1 cellular context compared by ENCODE assay signal in the genomic region with DNA sequence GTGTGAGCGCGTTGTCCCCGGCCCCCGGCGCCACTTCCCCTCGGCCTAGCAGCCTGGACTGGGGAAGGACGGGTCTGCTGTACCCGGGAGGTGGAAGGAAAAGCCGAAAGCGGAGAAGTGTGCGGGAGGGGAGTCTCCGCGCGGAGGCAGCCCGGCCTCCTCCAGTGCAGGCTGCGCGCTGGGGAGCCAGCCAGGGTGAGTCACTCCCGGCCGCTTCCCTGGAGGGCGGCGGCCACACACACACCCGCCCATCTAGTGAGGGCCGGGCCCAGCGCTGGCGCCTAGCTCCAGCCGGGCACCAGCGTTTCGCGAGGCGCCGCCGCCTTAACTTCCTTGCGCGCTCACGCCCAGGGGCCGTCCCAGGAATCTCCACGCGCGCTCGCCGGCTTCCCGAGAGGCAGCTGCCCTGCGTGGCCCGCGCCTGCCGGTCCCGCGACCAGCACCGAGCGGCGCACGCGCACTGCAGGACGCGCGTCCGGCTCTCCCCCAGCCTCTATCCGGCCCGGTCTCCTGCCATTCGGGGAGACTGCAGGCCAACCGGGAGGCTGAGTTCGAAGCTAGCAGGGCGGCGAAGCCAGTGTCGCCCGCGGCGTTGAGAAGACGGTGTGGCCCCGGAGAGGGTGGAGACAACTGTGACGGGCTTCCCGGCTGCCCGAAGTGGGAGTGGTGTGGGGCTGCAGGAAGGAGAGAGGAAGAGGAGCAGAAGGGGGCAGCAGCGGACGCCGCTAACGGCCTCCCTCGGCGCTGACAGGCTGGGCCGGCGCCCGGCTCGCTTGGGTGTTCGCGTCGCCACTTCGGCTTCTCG.
TF ChIP-seq lines count a peak whose summit lies in the region.

Gene JAK2, plus strand, starts transcription at position 702 of the 805 bp plus-strand sequence. CDS start 36,716 bp downstream, outside the sequence.

TF ChIP-seq in HepG2, 621 proteins besides CTCF, POLR2A, EP300 and RAD21 (continued from another document):
- TF ChIP-seq TRAFD1 (CRISPR knock-in tag; IDR thresholded peaks at IDR 0.05; ENCODE audit: borderline replicate concordance) (no peak), CBX2 (IDR thresholded peaks at IDR 0.05; ENCODE audit: low read depth, low read length) (no peak), CBX2 (CRISPR knock-in tag; IDR thresholded peaks at IDR 0.05; ENCODE audit: low read depth) (no peak), MYC (CRISPR knock-in tag; IDR thresholded peaks at IDR 0.05; ENCODE audit: borderline replicate concordance) (peak; percentile 54), FOXP1 (IDR thresholded peaks at IDR 0.05) (no peak), FOXP1 (CRISPR knock-in tag; IDR thresholded peaks at IDR 0.05) (no peak), NR2F1 (CRISPR knock-in tag; IDR thresholded peaks at IDR 0.05) (0 out of 4 replicates have a peak, but pooled peaks have one; percentile 10 to 25), MTF2 (CRISPR knock-in tag; IDR thresholded peaks at IDR 0.05; ENCODE audit: borderline replicate concordance) (no peak; the same call in 1 of the 2 replicates), IKZF4 (CRISPR knock-in tag; IDR thresholded peaks at IDR 0.05; ENCODE audit: borderline replicate concordance, low read depth, not compliant biosample characterization) (no peak), ZNF768 (CRISPR knock-in tag; IDR thresholded peaks at IDR 0.05) (peak; percentile 73; the same call in 1 of the 2 replicates), SP1 (IDR thresholded peaks at IDR 0.05) (no peak), SP1 (CRISPR knock-in tag; IDR thresholded peaks at IDR 0.05) (peak; percentile 12; the same call in 1 of the 2 replicates), ZNF501 (CRISPR knock-in tag; IDR thresholded peaks at IDR 0.05) (no peak; the same call in 1 of the 2 replicates), RFX3 (CRISPR knock-in tag; IDR thresholded peaks at IDR 0.05) (no peak), ZNF260 (CRISPR knock-in tag; IDR thresholded peaks at IDR 0.05; ENCODE audit: borderline replicate concordance, low read depth) (0 out of 2 replicates have a peak, but pooled peaks have one; percentile 8), ELF1 (CRISPR knock-in tag; IDR thresholded peaks at IDR 0.05) (peak; percentile 64; the same call in 1 of the 2 replicates), ZFYVE20 (CRISPR knock-in tag; IDR thresholded peaks at IDR 0.05; ENCODE audit: borderline replicate concordance, low read depth) (no peak), HNRNPL (IDR thresholded peaks at IDR 0.05; ENCODE audit: low read depth, low read length) (0 out of 2 replicates have a peak, but pooled peaks have one; percentile 29), STAG1 (CRISPR knock-in tag; IDR thresholded peaks at IDR 0.05) (peak; percentile 49), SP140L (CRISPR knock-in tag; IDR thresholded peaks at IDR 0.05; ENCODE audit: borderline replicate concordance) (no peak), POGK (CRISPR knock-in tag; conservative IDR thresholded peaks at IDR 0.05) (peak; percentile 76; the same call in 1 of the 2 replicates), MATR3 (CRISPR knock-in tag; IDR thresholded peaks at IDR 0.05) (no peak), KMT2A (CRISPR knock-in tag; IDR thresholded peaks at IDR 0.05) (peak; percentile 69), PTBP1 (IDR thresholded peaks at IDR 0.05; ENCODE audit: low read depth, low read length, poor library complexity, severe bottlenecking) (no peak), DNMT1 (CRISPR knock-in tag; IDR thresholded peaks at IDR 0.05) (no peak), ZSCAN31 (CRISPR knock-in tag; IDR thresholded peaks at IDR 0.05; ENCODE audit: low read depth) (no peak; the same call in 1 of the 2 replicates), GZF1 (CRISPR knock-in tag; IDR thresholded peaks at IDR 0.05) (0 out of 2 replicates have a peak, but pooled peaks have one; percentile 14), ZNF577 (CRISPR knock-in tag; IDR thresholded peaks at IDR 0.05; ENCODE audit: borderline replicate concordance, low read depth) (no peak), DNMT3B (CRISPR knock-in tag; conservative IDR thresholded peaks at IDR 0.05) (no peak)
- TF ChIP-seq, protein P1, sequence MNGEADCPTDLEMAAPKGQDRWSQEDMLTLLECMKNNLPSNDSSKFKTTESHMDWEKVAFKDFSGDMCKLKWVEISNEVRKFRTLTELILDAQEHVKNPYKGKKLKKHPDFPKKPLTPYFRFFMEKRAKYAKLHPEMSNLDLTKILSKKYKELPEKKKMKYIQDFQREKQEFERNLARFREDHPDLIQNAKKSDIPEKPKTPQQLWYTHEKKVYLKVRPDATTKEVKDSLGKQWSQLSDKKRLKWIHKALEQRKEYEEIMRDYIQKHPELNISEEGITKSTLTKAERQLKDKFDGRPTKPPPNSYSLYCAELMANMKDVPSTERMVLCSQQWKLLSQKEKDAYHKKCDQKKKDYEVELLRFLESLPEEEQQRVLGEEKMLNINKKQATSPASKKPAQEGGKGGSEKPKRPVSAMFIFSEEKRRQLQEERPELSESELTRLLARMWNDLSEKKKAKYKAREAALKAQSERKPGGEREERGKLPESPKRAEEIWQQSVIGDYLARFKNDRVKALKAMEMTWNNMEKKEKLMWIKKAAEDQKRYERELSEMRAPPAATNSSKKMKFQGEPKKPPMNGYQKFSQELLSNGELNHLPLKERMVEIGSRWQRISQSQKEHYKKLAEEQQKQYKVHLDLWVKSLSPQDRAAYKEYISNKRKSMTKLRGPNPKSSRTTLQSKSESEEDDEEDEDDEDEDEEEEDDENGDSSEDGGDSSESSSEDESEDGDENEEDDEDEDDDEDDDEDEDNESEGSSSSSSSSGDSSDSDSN (CRISPR knock-in tag; IDR thresholded peaks at IDR 0.05), result peak; percentile 99
- TF ChIP-seq, protein P2, sequence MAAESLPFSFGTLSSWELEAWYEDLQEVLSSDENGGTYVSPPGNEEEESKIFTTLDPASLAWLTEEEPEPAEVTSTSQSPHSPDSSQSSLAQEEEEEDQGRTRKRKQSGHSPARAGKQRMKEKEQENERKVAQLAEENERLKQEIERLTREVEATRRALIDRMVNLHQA (CRISPR knock-in tag; IDR thresholded peaks at IDR 0.05), result no peak
- TF ChIP-seq, protein P3, sequence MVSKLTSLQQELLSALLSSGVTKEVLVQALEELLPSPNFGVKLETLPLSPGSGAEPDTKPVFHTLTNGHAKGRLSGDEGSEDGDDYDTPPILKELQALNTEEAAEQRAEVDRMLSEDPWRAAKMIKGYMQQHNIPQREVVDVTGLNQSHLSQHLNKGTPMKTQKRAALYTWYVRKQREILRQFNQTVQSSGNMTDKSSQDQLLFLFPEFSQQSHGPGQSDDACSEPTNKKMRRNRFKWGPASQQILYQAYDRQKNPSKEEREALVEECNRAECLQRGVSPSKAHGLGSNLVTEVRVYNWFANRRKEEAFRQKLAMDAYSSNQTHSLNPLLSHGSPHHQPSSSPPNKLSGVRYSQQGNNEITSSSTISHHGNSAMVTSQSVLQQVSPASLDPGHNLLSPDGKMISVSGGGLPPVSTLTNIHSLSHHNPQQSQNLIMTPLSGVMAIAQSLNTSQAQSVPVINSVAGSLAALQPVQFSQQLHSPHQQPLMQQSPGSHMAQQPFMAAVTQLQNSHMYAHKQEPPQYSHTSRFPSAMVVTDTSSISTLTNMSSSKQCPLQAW (CRISPR knock-in tag; IDR thresholded peaks at IDR 0.05), result no peak; the same call in 1 of the 2 replicates
- TF ChIP-seq, protein P4, sequence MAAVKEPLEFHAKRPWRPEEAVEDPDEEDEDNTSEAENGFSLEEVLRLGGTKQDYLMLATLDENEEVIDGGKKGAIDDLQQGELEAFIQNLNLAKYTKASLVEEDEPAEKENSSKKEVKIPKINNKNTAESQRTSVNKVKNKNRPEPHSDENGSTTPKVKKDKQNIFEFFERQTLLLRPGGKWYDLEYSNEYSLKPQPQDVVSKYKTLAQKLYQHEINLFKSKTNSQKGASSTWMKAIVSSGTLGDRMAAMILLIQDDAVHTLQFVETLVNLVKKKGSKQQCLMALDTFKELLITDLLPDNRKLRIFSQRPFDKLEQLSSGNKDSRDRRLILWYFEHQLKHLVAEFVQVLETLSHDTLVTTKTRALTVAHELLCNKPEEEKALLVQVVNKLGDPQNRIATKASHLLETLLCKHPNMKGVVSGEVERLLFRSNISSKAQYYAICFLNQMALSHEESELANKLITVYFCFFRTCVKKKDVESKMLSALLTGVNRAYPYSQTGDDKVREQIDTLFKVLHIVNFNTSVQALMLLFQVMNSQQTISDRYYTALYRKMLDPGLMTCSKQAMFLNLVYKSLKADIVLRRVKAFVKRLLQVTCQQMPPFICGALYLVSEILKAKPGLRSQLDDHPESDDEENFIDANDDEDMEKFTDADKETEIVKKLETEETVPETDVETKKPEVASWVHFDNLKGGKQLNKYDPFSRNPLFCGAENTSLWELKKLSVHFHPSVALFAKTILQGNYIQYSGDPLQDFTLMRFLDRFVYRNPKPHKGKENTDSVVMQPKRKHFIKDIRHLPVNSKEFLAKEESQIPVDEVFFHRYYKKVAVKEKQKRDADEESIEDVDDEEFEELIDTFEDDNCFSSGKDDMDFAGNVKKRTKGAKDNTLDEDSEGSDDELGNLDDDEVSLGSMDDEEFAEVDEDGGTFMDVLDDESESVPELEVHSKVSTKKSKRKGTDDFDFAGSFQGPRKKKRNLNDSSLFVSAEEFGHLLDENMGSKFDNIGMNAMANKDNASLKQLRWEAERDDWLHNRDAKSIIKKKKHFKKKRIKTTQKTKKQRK (IDR thresholded peaks at IDR 0.05; ENCODE audit: low read length), result no peak
